In genomic region chr9:734831-735511, GRCh38 we compare ENCODE assay signal across 1 cellular context.
A peak's percentile ranks its signal among the peaks of the same experiment; 100 is the strongest.
TF ChIP-seq lines count a peak whose summit lies in the region.

No MANE protein-coding gene starts in this region.

TF ChIP-seq in HepG2, 621 proteins besides CTCF, POLR2A, EP300 and RAD21 (continued from another document and continues in another):
- TF ChIP-seq, protein P1, sequence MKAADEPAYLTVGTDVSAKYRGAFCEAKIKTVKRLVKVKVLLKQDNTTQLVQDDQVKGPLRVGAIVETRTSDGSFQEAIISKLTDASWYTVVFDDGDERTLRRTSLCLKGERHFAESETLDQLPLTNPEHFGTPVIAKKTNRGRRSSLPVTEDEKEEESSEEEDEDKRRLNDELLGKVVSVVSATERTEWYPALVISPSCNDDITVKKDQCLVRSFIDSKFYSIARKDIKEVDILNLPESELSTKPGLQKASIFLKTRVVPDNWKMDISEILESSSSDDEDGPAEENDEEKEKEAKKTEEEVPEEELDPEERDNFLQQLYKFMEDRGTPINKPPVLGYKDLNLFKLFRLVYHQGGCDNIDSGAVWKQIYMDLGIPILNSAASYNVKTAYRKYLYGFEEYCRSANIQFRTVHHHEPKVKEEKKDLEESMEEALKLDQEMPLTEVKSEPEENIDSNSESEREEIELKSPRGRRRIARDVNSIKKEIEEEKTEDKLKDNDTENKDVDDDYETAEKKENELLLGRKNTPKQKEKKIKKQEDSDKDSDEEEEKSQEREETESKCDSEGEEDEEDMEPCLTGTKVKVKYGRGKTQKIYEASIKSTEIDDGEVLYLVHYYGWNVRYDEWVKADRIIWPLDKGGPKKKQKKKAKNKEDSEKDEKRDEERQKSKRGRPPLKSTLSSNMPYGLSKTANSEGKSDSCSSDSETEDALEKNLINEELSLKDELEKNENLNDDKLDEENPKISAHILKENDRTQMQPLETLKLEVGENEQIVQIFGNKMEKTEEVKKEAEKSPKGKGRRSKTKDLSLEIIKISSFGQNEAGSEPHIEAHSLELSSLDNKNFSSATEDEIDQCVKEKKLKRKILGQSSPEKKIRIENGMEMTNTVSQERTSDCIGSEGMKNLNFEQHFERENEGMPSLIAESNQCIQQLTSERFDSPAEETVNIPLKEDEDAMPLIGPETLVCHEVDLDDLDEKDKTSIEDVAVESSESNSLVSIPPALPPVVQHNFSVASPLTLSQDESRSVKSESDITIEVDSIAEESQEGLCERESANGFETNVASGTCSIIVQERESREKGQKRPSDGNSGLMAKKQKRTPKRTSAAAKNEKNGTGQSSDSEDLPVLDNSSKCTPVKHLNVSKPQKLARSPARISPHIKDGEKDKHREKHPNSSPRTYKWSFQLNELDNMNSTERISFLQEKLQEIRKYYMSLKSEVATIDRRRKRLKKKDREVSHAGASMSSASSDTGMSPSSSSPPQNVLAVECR (CRISPR knock-in tag; IDR thresholded peaks at IDR 0.05; ENCODE audit: borderline replicate concordance), result peak; percentile 51; the same call in 1 of the 2 replicates
- no peak for TF ChIP-seq ZNF280D (CRISPR knock-in tag; IDR thresholded peaks at IDR 0.05)
- no peak for TF ChIP-seq ZNF777 (CRISPR knock-in tag; IDR thresholded peaks at IDR 0.05)
- TF ChIP-seq ZNF260 (CRISPR knock-in tag; IDR thresholded peaks at IDR 0.05; ENCODE audit: borderline replicate concordance, low read depth), result no peak
- TF ChIP-seq HMGXB4 (CRISPR knock-in tag; IDR thresholded peaks at IDR 0.05; ENCODE audit: borderline replicate concordance in 1 of 2, low read depth in 1 of 2), result no peak
- TF ChIP-seq ZSCAN31 (CRISPR knock-in tag; IDR thresholded peaks at IDR 0.05; ENCODE audit: low read depth), result no peak
- TF ChIP-seq HMG20B (CRISPR knock-in tag; conservative IDR thresholded peaks at IDR 0.05), result no peak
- no peak for TF ChIP-seq ZNF282 (IDR thresholded peaks at IDR 0.05; ENCODE audit: partially characterized antibody)
- no peak for TF ChIP-seq NFIB (CRISPR knock-in tag; IDR thresholded peaks at IDR 0.05; ENCODE audit: borderline replicate concordance)
- TF ChIP-seq ZNF770 (CRISPR knock-in tag; IDR thresholded peaks at IDR 0.05), result no peak
- TF ChIP-seq CENPBD1 (CRISPR knock-in tag; IDR thresholded peaks at IDR 0.05; ENCODE audit: borderline replicate concordance, low read depth), result no peak
- TF ChIP-seq BCLAF1 (IDR thresholded peaks at IDR 0.05), result no peak
- TF ChIP-seq SPEN (CRISPR knock-in tag; IDR thresholded peaks at IDR 0.05; ENCODE audit: low read depth), result no peak; the same call in 1 of the 2 replicates
- no peak; the same call in 1 of the 2 replicates for TF ChIP-seq ERF (CRISPR knock-in tag; IDR thresholded peaks at IDR 0.05)
- 0 out of 2 replicates have a peak, but pooled peaks have one; percentile 25 for TF ChIP-seq ZNF614 (CRISPR knock-in tag; IDR thresholded peaks at IDR 0.05; ENCODE audit: borderline replicate concordance)
- no peak for TF ChIP-seq RBM39 (IDR thresholded peaks at IDR 0.05; ENCODE audit: low read depth, low read length, poor library complexity, severe bottlenecking)
- TF ChIP-seq ZHX2 (IDR thresholded peaks at IDR 0.05; ENCODE audit: low read depth), result no peak
- no peak for TF ChIP-seq ZHX2 (CRISPR knock-in tag; IDR thresholded peaks at IDR 0.05; ENCODE audit: borderline replicate concordance)
- TF ChIP-seq ADNP (CRISPR knock-in tag; IDR thresholded peaks at IDR 0.05), result no peak
- no peak for TF ChIP-seq DR1 (CRISPR knock-in tag; IDR thresholded peaks at IDR 0.05)
- peak; percentile 84 for TF ChIP-seq FOSL2 (CRISPR knock-in tag; IDR thresholded peaks at IDR 0.05)
- no peak for TF ChIP-seq ZBTB42 (CRISPR knock-in tag; IDR thresholded peaks at IDR 0.05)
- TF ChIP-seq ZNF350 (CRISPR knock-in tag; IDR thresholded peaks at IDR 0.05; ENCODE audit: borderline replicate concordance, low read depth), result 0 out of 2 replicates have a peak, but pooled peaks have one; percentile 24
- no peak for TF ChIP-seq ZBTB44 (CRISPR knock-in tag; IDR thresholded peaks at IDR 0.05)
- no peak for TF ChIP-seq ZNF275 (CRISPR knock-in tag; IDR thresholded peaks at IDR 0.05; ENCODE audit: borderline replicate concordance)
- no peak for TF ChIP-seq TBP (CRISPR knock-in tag; IDR thresholded peaks at IDR 0.05)
